In the genomic region with DNA sequence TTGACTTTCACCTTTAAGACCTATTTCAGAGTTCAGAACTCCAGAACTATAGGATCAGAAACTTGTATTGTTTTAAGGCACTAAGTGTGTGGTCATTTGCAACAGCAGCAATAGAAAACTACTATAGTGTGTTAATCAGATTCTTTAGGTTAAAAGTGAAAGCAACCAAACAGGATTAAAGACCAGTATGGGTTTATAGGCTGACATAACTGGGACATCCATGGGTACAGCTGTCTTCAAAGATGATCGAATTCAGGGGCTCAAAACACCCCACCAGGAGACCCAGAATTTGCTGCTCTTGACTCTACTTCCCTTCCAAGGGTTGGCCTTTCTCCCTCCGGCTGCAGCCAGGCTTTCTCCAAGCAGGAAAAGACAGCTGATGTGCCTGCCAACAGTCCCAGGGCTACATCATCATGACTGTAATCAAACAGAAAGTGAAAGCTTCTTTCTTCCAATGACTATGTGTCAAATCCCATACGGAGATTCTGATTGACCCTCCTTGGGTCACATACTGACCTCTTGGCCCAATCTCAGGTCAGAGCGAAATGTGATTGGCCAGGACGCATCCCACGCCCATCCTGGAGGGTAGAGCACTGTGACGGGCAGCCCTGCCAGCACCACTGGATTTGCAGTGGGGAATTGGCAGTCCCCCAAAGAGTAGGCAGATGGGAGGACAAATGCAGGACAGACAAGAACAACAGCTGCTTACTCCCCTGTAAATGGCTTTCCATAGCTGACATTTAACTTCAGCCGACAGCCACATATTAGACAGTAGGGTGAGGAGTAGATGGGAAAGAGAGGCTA, we compare ENCODE assay signal across 8 cellular contexts. TPM values are rescaled to one million over a fixed set of nuclear protein-coding genes. Genes with fewer than 3 reads are reported as not detected.
DNase-seq lines count a peak whose midpoint lies in the region; ATAC-seq, FAIRE-seq and TF ChIP-seq lines count a peak whose summit lies in the region.

No MANE protein-coding gene starts in this region.

- H3K4me1 ChIP-seq in mucosa of stomach (ENCODE audit: control insufficient read depth, insufficient read depth, low read length), result peaks cover 10% of the 10 kb centered on the region
- H3K4me1 ChIP-seq in vagina, result peaks cover 14% of the 10 kb centered on the region

- H3K9me3 ChIP-seq in mucosa of stomach (ENCODE audit: control insufficient read depth, low read length) (no peaks in the 10 kb centered on the region), vagina (no peaks in the 10 kb centered on the region), WERI-Rb-1 (ENCODE audit: severe bottlenecking) (no peaks in the 10 kb centered on the region)

- no peak for TF ChIP-seq POLR2A in vagina (IDR thresholded peaks at IDR 0.05)

- DNase-seq in activated CD4-positive, CD25-positive, alpha-beta regulatory T cell (lab: John Stamatoyannopoulos, UW), result no peak
- DNase-seq in RCC 7860 (ENCODE audit: low spot score) (peak; percentile 67), dermis blood vessel endothelial cell (peak; percentile 84), vagina (ENCODE audit: extremely low spot score in 2 of 2) (peak in 1 of 2 donors; percentile 84), WERI-Rb-1 (no peak)

- H3K36me3 ChIP-seq in mucosa of stomach (ENCODE audit: control insufficient read depth, insufficient read depth, low read length) (no peaks in the 10 kb centered on the region), vagina (no peaks in the 10 kb centered on the region), WERI-Rb-1 (no peaks in the 10 kb centered on the region)

- H3K4me3 ChIP-seq in mucosa of stomach (ENCODE audit: low read length), result peak overlapping the region; percentile 67
- peak overlapping the region; percentile 39 to 47 for H3K4me3 ChIP-seq in vagina
- H3K4me3 ChIP-seq in WERI-Rb-1 (ENCODE audit: low read depth, low read length), result no peak overlapping the region

- ATAC-seq in activated CD4-positive, CD25-positive, alpha-beta regulatory T cell treated with anti-CD3 and anti-CD28 coated beads, Interleukin-2, amount 50 U/mL, for 24 hours, result peak; percentile 38 to 63
- no peak for ATAC-seq in GM18909 (IDR thresholded peaks at IDR 0.05; ENCODE audit: poor library complexity, unreplicated experiment)

- H3K27ac ChIP-seq in vagina, result peak overlapping the region; percentile 64
- H3K27ac ChIP-seq in WERI-Rb-1, result no peak overlapping the region

- intact Hi-C loops in vagina (cut with DNase I), result no loop called here

- H3K27me3 ChIP-seq in mucosa of stomach (ENCODE audit: control insufficient read depth, insufficient read depth, low read length) (no peaks in the 10 kb centered on the region), vagina (no peaks in the 10 kb centered on the region), WERI-Rb-1 (ENCODE audit: insufficient read depth, low read depth, severe bottlenecking) (no peaks in the 10 kb centered on the region)

- peak; percentile 52 for FAIRE-seq in RCC 7860 (lab: Jason Lieb, UNC)

- peak overlapping the region; percentile 42 for H3K9ac ChIP-seq in mucosa of stomach (ENCODE audit: low read length)

- TF ChIP-seq CTCF in vagina (IDR thresholded peaks at IDR 0.05), result no peak
- TF ChIP-seq CTCF in WERI-Rb-1 (IDR thresholded peaks at IDR 0.05; ENCODE audit: low read depth, low read length), result no peak

RNA-seq across cellular contexts. Expression of a gene that starts 51.4 kb away (rescaled TPM):
- total RNA-seq in dermis blood vessel endothelial cell (38.1 and 93.8 TPM in 2 replicates), vagina (57.0 TPM)

Comparison
In these comparisons a context has a peak if more than half of its experiments do, and no peak if none do; other contexts are left out.
1. DNase-seq: peak in RCC 7860 (single experiment) and dermis blood vessel endothelial cell (single experiment); none in activated CD4-positive, CD25-positive, alpha-beta regulatory T cell (0 of 4) and WERI-Rb-1 (single experiment).